16 cellular contexts compared by ENCODE assay signal in genomic region chr6:112639436-112639835, GRCh38.
DNase-seq lines count a peak whose midpoint lies in the region; ATAC-seq, FAIRE-seq and TF ChIP-seq lines count a peak whose summit lies in the region.
"Had no signal": no experiment of that assay in that cellular context is flagged by ENCODE, and none has a peak within 500 bp of the region (broad histone marks: within the 10 kb centered on the region; RNA-seq: fewer than 3 reads in every experiment).

No MANE protein-coding gene starts in this region.

- H3K36me3 Mint-ChIP-seq in astrocyte (ENCODE audit: low read depth, unreplicated experiment) = no peaks in the 10 kb centered on the region
- no peaks in the 10 kb centered on the region for H3K36me3 Mint-ChIP-seq in activated CD8-positive, alpha-beta T cell treated with anti-CD3 and anti-CD28 coated beads for 36 hours (ENCODE audit: low read depth)
- no peaks in the 10 kb centered on the region for H3K36me3 Mint-ChIP-seq in activated naive CD4-positive, alpha-beta T cell treated with anti-CD3 and anti-CD28 coated beads, Interleukin-2, amount 50 U/mL, for 72 hours
- H3K36me3 Mint-ChIP-seq: IgD-negative memory B cell had no signal

- H3K4me1 ChIP-seq in astrocyte (ENCODE audit: insufficient read depth, low read length) = peaks cover 8% of the 10 kb centered on the region
- no peaks in the 10 kb centered on the region for H3K4me1 ChIP-seq in lower lobe of right lung

- H3K9ac ChIP-seq in astrocyte (ENCODE audit: low read length) = no peak overlapping the region

- no peaks in the 10 kb centered on the region for H4K20me1 ChIP-seq in astrocyte (ENCODE audit: insufficient read depth, low read length)

- H3K36me3 ChIP-seq in astrocyte (ENCODE audit: insufficient read depth, low read length) (no peaks in the 10 kb centered on the region), WERI-Rb-1 (no peaks in the 10 kb centered on the region), lower lobe of right lung (no peaks in the 10 kb centered on the region)
- H3K36me3 ChIP-seq: heart left ventricle had no signal

- peaks cover 10% of the 10 kb centered on the region for H3K4me1 Mint-ChIP-seq in astrocyte (ENCODE audit: low read depth, unreplicated experiment)
- H3K4me1 Mint-ChIP-seq in activated CD8-positive, alpha-beta T cell treated with anti-CD3 and anti-CD28 coated beads for 36 hours (ENCODE audit: low read depth) = no peaks in the 10 kb centered on the region
- H3K4me1 Mint-ChIP-seq: activated B cell treated with CpG ODN at 0.5 μM for 24 hours, IgD-negative memory B cell had no signal

- CTCF ChIA-PET in activated CD8-positive, alpha-beta T cell treated with anti-CD3 and anti-CD28 coated beads for 36 hours (lab: Charles Lee) = interaction anchor here (1.4 kb wide), 1 partner anchor 25 kb away, joined by 3 read pairs; no protein-coding TSS in a partner anchor

- TF ChIP-seq CTCF in astrocyte (IDR thresholded peaks at IDR 0.05; ENCODE audit: insufficient read depth, low read depth, low read length) = no peak
- no peak for TF ChIP-seq CTCF in activated CD8-positive, alpha-beta T cell treated with anti-CD3 and anti-CD28 coated beads for 36 hours (IDR thresholded peaks at IDR 0.05)
- TF ChIP-seq CTCF in WERI-Rb-1 (IDR thresholded peaks at IDR 0.05; ENCODE audit: low read depth, low read length) = no peak
- no peak for TF ChIP-seq CTCF in lower lobe of right lung (IDR thresholded peaks at IDR 0.05)

- no peak overlapping the region for H2AFZ ChIP-seq in astrocyte (ENCODE audit: low read depth, low read length)

- intact Hi-C loops in activated CD8-positive, alpha-beta T cell treated with anti-CD3 and anti-CD28 coated beads for 36 hours (cut with micrococcal nuclease) = no loop called here
- intact Hi-C loops in lower lobe of right lung (cut with DNase I) = no loop called here

- DNase-seq in AG20443 (ENCODE audit: low spot score) (peak; percentile 16), astrocyte (ENCODE audit: low read depth) (peak; percentile 69), kidney tubule cell (ENCODE audit: low spot score) (peak; percentile 50), WERI-Rb-1 (no peak), lower lobe of right lung (no peak)
- no peak for DNase-seq in activated CD8-positive, alpha-beta T cell treated with anti-CD3 and anti-CD28 coated beads for 36 hours
- no peak for DNase-seq in activated naive CD4-positive, alpha-beta T cell treated with anti-CD3 and anti-CD28 coated beads, Interleukin-2, amount 50 U/mL, for 72 hours (ENCODE audit: low spot score in 2 of 2)
- DNase-seq: activated B cell treated with CpG ODN at 0.5 μM for 24 hours; activated naive CD4-positive, alpha-beta T cell treated with Interleukin-2 at 50 U/mL for 16 hours; DMS79; heart left ventricle; NCI-H1092 treated with DMSO at 0.1 percent for 48 hours had no signal

- peak; percentile 83 for FAIRE-seq in astrocyte (lab: Jason Lieb, UNC)

- H3K9me3 Mint-ChIP-seq in astrocyte (ENCODE audit: unreplicated experiment) = no peaks in the 10 kb centered on the region
- no peaks in the 10 kb centered on the region for H3K9me3 Mint-ChIP-seq in activated CD8-positive, alpha-beta T cell treated with anti-CD3 and anti-CD28 coated beads for 36 hours
- no peaks in the 10 kb centered on the region for H3K9me3 Mint-ChIP-seq in activated naive CD4-positive, alpha-beta T cell treated with anti-CD3 and anti-CD28 coated beads, Interleukin-2, amount 50 U/mL, for 72 hours
- H3K9me3 Mint-ChIP-seq: activated B cell treated with CpG ODN at 0.5 μM for 24 hours, IgD-negative memory B cell had no signal

- H3K9me3 ChIP-seq in astrocyte (ENCODE audit: insufficient read depth, low read depth, low read length) (no peaks in the 10 kb centered on the region), WERI-Rb-1 (ENCODE audit: severe bottlenecking) (no peaks in the 10 kb centered on the region), lower lobe of right lung (no peaks in the 10 kb centered on the region)
- H3K9me3 ChIP-seq: heart left ventricle had no signal

- H3K4me3 ChIP-seq in astrocyte (ENCODE audit: insufficient read depth, low read depth, low read length) (no peak overlapping the region), WERI-Rb-1 (ENCODE audit: low read depth, low read length) (no peak overlapping the region), lower lobe of right lung (no peak overlapping the region)
- H3K4me3 ChIP-seq: heart left ventricle had no signal

- H3K4me3 Mint-ChIP-seq in astrocyte (ENCODE audit: unreplicated experiment) = no peak overlapping the region
- no peak overlapping the region for H3K4me3 Mint-ChIP-seq in activated CD8-positive, alpha-beta T cell treated with anti-CD3 and anti-CD28 coated beads for 36 hours
- H3K4me3 Mint-ChIP-seq: activated B cell treated with CpG ODN at 0.5 μM for 24 hours, IgD-negative memory B cell had no signal

- H3K27me3 Mint-ChIP-seq in astrocyte (ENCODE audit: low read depth, unreplicated experiment) = no peaks in the 10 kb centered on the region
- no peaks in the 10 kb centered on the region for H3K27me3 Mint-ChIP-seq in activated CD8-positive, alpha-beta T cell treated with anti-CD3 and anti-CD28 coated beads for 36 hours
- H3K27me3 Mint-ChIP-seq: activated B cell treated with CpG ODN at 0.5 μM for 24 hours, IgD-negative memory B cell, progenitor cell of endocrine pancreas had no signal

- ATAC-seq in HG03097 (IDR thresholded peaks at IDR 0.05; ENCODE audit: low FRiP score, unreplicated experiment) (peak; percentile 41), lower lobe of right lung (no peak)
- no peak for ATAC-seq in activated CD8-positive, alpha-beta T cell treated with anti-CD3 and anti-CD28 coated beads for 36 hours
- ATAC-seq in activated naive CD4-positive, alpha-beta T cell treated with anti-CD3 and anti-CD28 coated beads, Interleukin-2, amount 50 U/mL, for 72 hours = no peak
- ATAC-seq: heart left ventricle had no signal

- H3K27me3 ChIP-seq in astrocyte (ENCODE audit: insufficient read depth, low read length) = no peaks in the 10 kb centered on the region
- H3K27me3 ChIP-seq in WERI-Rb-1 (ENCODE audit: insufficient read depth, low read depth, severe bottlenecking) = peaks cover 3% of the 10 kb centered on the region
- no peaks in the 10 kb centered on the region for H3K27me3 ChIP-seq in lower lobe of right lung (ENCODE audit: low read depth)
- H3K27me3 ChIP-seq: heart left ventricle had no signal

- H3K27ac Mint-ChIP-seq in astrocyte (ENCODE audit: unreplicated experiment) = no peak overlapping the region
- H3K27ac Mint-ChIP-seq in activated CD8-positive, alpha-beta T cell treated with anti-CD3 and anti-CD28 coated beads for 36 hours = no peak overlapping the region
- no peak overlapping the region for H3K27ac Mint-ChIP-seq in activated naive CD4-positive, alpha-beta T cell treated with anti-CD3 and anti-CD28 coated beads, Interleukin-2, amount 50 U/mL, for 72 hours
- H3K27ac Mint-ChIP-seq: activated B cell treated with CpG ODN at 0.5 μM for 24 hours, IgD-negative memory B cell, progenitor cell of endocrine pancreas had no signal

- POLR2A ChIA-PET in activated CD8-positive, alpha-beta T cell treated with anti-CD3 and anti-CD28 coated beads for 36 hours (lab: Charles Lee) = no interaction called here

- H3K4me2 ChIP-seq in astrocyte (ENCODE audit: low read length) = peak overlapping the region; percentile 18

- H3K27ac ChIP-seq in astrocyte (ENCODE audit: low read depth, low read length) (no peak overlapping the region), WERI-Rb-1 (no peak overlapping the region), lower lobe of right lung (no peak overlapping the region)
- H3K27ac ChIP-seq: C4-2B had no signal

- no peaks in the 10 kb centered on the region for H3K79me2 ChIP-seq in astrocyte (ENCODE audit: insufficient read depth, low read length)

Comparison
In these comparisons a context has a peak if more than half of its experiments do, and no peak if none do; other contexts are left out.
1. DNase-seq: peak in AG20443 (single experiment), astrocyte (single experiment) and kidney tubule cell (single experiment); none in activated CD8-positive, alpha-beta T cell treated with anti-CD3 and anti-CD28 coated beads for 36 hours (single experiment), WERI-Rb-1 (single experiment), lower lobe of right lung (single experiment) and activated naive CD4-positive, alpha-beta T cell treated with anti-CD3 and anti-CD28 coated beads, Interleukin-2, amount 50 U/mL, for 72 hours (0 of 2).